11 cellular contexts compared by ENCODE assay signal in genomic region chr6:159061805-159062563, GRCh38. TPM values are rescaled to one million over a fixed set of nuclear protein-coding genes. Genes with fewer than 3 reads are reported as not detected.
DNase-seq lines count a peak whose midpoint lies in the region; ATAC-seq and TF ChIP-seq lines count a peak whose summit lies in the region.
"Had no signal": no experiment of that assay in that cellular context is flagged by ENCODE, and none has a peak within 500 bp of the region (broad histone marks: within the 10 kb centered on the region; RNA-seq: fewer than 3 reads in every experiment).

No MANE protein-coding gene starts in this region.

- DNase-seq in Right ventricle myocardium inferior (ENCODE audit: missing footprints) (no peak), right cardiac atrium (no peak), upper lobe of right lung (no peak), Karpas-422 (no peak), MG63 (no peak)
- DNase-seq in stimulated activated naive CD4-positive, alpha-beta T cell treated with Interleukin-2 at 50 U/mL for 16 hours (lab: John Stamatoyannopoulos, UW) = no peak
- DNase-seq: C1 segment of cervical spinal cord, H7 had no signal

- H4K20me1 ChIP-seq in Karpas-422 (ENCODE audit: insufficient read depth, low read depth, low read length) = no peaks in the 10 kb centered on the region

- no peaks in the 10 kb centered on the region for H3K9me3 Mint-ChIP-seq in IgD-negative memory B cell
- no peaks in the 10 kb centered on the region for H3K9me3 Mint-ChIP-seq in dendritic cell treated with granulocyte-macrophage colony-stimulating factor and Interleukin-4, amounts not matched to agents 40 ng/mL and 50 ng/mL, for 4 days

- H3K27me3 ChIP-seq in right cardiac atrium (ENCODE audit: control insufficient read depth, insufficient read depth) (no peaks in the 10 kb centered on the region), upper lobe of right lung (peaks cover 4% of the 10 kb centered on the region), Karpas-422 (ENCODE audit: low read length) (no peaks in the 10 kb centered on the region), MG63 (peaks cover 9% of the 10 kb centered on the region; the same call in 1 of the 2 replicates)

- peaks cover 43 to 56% (median 53%) of the 10 kb centered on the region in 3 donors for H3K4me1 Mint-ChIP-seq in IgD-negative memory B cell
- H3K4me1 Mint-ChIP-seq in dendritic cell treated with granulocyte-macrophage colony-stimulating factor and Interleukin-4, amounts not matched to agents 40 ng/mL and 50 ng/mL, for 4 days (ENCODE audit: low read depth) = peaks cover 68% of the 10 kb centered on the region

- H3K9me3 ChIP-seq in right cardiac atrium (ENCODE audit: control insufficient read depth, low read length) (no peaks in the 10 kb centered on the region), upper lobe of right lung (no peaks in the 10 kb centered on the region), Karpas-422 (ENCODE audit: low read length) (no peaks in the 10 kb centered on the region), MG63 (no peaks in the 10 kb centered on the region)

- no peak overlapping the region for H2AFZ ChIP-seq in Karpas-422 (ENCODE audit: low read length)

- intact Hi-C loops in Right ventricle myocardium inferior (cut with DNase I) = no loop called here
- intact Hi-C loops in right cardiac atrium (cut with DNase I) = no loop called here
- intact Hi-C loops in dendritic cell treated with granulocyte-macrophage colony-stimulating factor and Interleukin-4, amounts not matched to agents 40 ng/mL and 50 ng/mL, for 4 days (cut with micrococcal nuclease) = loop anchor here (2.0 kb wide), 1 partner anchor 17 kb away; the partner anchor contains the start of gene TAGAP
- intact Hi-C loops in upper lobe of right lung (cut with DNase I) = no loop called here

- H3K27ac ChIP-seq in right cardiac atrium (ENCODE audit: low read length) (no peak overlapping the region), upper lobe of right lung (peak overlapping the region; percentile 64), Karpas-422 (ENCODE audit: low read length) (no peak overlapping the region)

- H3K4me2 ChIP-seq in Karpas-422 (ENCODE audit: low read depth, low read length, poor library complexity, severe bottlenecking) = no peak overlapping the region

- WGBS in right cardiac atrium = 77% methylated on average over 10 of the region's 10 CpGs

- H3K27ac Mint-ChIP-seq in IgD-negative memory B cell = peak overlapping the region; percentile 94 to 99 (median 97)
- peak overlapping the region; percentile 71 for H3K27ac Mint-ChIP-seq in dendritic cell treated with granulocyte-macrophage colony-stimulating factor and Interleukin-4, amounts not matched to agents 40 ng/mL and 50 ng/mL, for 4 days

- H3K27me3 Mint-ChIP-seq in IgD-negative memory B cell = no peaks in the 10 kb centered on the region
- peaks cover 4% of the 10 kb centered on the region for H3K27me3 Mint-ChIP-seq in dendritic cell treated with granulocyte-macrophage colony-stimulating factor and Interleukin-4, amounts not matched to agents 40 ng/mL and 50 ng/mL, for 4 days

- no peaks in the 10 kb centered on the region for H3K4me1 ChIP-seq in right cardiac atrium (ENCODE audit: control insufficient read depth, insufficient read depth, low read length)
- peaks cover 10% of the 10 kb centered on the region for H3K4me1 ChIP-seq in upper lobe of right lung
- H3K4me1 ChIP-seq in Karpas-422 (ENCODE audit: low read length) = peaks cover 13% of the 10 kb centered on the region

- no peaks in the 10 kb centered on the region for H3K79me2 ChIP-seq in Karpas-422 (ENCODE audit: low read length)

- ATAC-seq in Right ventricle myocardium inferior (peak; percentile 23), right cardiac atrium (no peak), upper lobe of right lung (peak; percentile 80)

- no peak overlapping the region for H3K9ac ChIP-seq in Karpas-422 (ENCODE audit: low read length)

- H3K4me3 Mint-ChIP-seq in IgD-negative memory B cell = peak overlapping the region in 3 of 4 donors; percentile 47 to 72 (median 64)
- no peak overlapping the region for H3K4me3 Mint-ChIP-seq in dendritic cell treated with granulocyte-macrophage colony-stimulating factor and Interleukin-4, amounts not matched to agents 40 ng/mL and 50 ng/mL, for 4 days

- no peak for TF ChIP-seq CTCF in upper lobe of right lung (IDR thresholded peaks at IDR 0.05)

- peaks cover 3% of the 10 kb centered on the region for H3K36me3 Mint-ChIP-seq in IgD-negative memory B cell
- H3K36me3 Mint-ChIP-seq in dendritic cell treated with granulocyte-macrophage colony-stimulating factor and Interleukin-4, amounts not matched to agents 40 ng/mL and 50 ng/mL, for 4 days (ENCODE audit: low read depth) = peaks cover 5% of the 10 kb centered on the region

- H3K4me3 ChIP-seq in right cardiac atrium (ENCODE audit: low read length) (no peak overlapping the region), upper lobe of right lung (no peak overlapping the region), Karpas-422 (ENCODE audit: low read length) (no peak overlapping the region), MG63 (no peak overlapping the region)

- no peaks in the 10 kb centered on the region for H3K9me2 ChIP-seq in Karpas-422 (replicated peaks; ENCODE audit: insufficient read depth, low read length)

- H3K36me3 ChIP-seq in upper lobe of right lung (no peaks in the 10 kb centered on the region), Karpas-422 (ENCODE audit: insufficient read depth, low read length) (no peaks in the 10 kb centered on the region), MG63 (no peaks in the 10 kb centered on the region)

RNA-seq across cellular contexts. Expression of gene TAGAP, which starts 17.2 kb away (rescaled TPM):
- 1.7 TPM for total RNA-seq in Right ventricle myocardium inferior
- total RNA-seq in right cardiac atrium = 1 to 10 TPM; 1.2 to 2.0 (median 1.5) TPM
- 0.63 TPM for polyA plus RNA-seq in right cardiac atrium
- polyA plus RNA-seq in IgD-negative memory B cell = 157 TPM
- 12.9 TPM for total RNA-seq in upper lobe of right lung
- 16.2 and 16.5 TPM in 2 replicates for total RNA-seq in Karpas-422 (2014; rRNA removed; shearing (Covaris generic); ENCODE audit: low replicate concordance)
- total RNA-seq in MG63 (2014; rRNA removed; shearing (Covaris generic); ENCODE audit: low replicate concordance) = not detected in 2 replicates
- total RNA-seq: glomerular endothelial cell, H7 had no signal

Comparison
In these comparisons a context has a peak if more than half of its experiments do, and no peak if none do; other contexts are left out.
1. ATAC-seq: peak in Right ventricle myocardium inferior (single experiment) and upper lobe of right lung (single experiment); none in right cardiac atrium (0 of 2).